In the genomic region with DNA sequence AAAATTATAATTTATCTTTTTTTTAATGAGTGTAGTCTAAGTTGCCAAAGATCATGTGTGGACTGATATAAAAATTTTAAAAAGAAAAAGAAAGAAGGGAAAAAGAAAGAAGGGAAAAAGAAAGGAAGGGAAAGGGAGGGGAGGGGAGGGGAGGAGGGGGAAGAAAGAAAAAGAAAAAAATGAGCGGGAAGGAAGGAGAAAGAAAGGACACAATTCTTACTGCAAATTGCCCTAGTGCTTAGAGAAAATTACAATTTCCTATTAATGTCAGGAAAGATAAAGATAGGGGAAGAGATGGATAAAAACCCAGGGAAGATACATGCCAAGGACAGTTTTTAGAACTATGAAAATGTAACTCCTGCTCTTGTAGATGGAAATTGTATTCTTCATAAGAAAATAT, we compare ENCODE assay signal across 6 cellular contexts.
"Had no signal": no experiment of that assay in that cellular context is flagged by ENCODE, and none has a peak within 500 bp of the region (broad histone marks: within the 10 kb centered on the region; RNA-seq: fewer than 3 reads in every experiment).

No MANE protein-coding gene starts in this region.

- FAIRE-seq: HTR-8/SVneo had no signal

- H3K27ac Mint-ChIP-seq: IgD-negative memory B cell had no signal

- H3K27ac ChIP-seq: HL-60 had no signal

- H3K4me3 Mint-ChIP-seq: IgD-negative memory B cell had no signal

- DNase-seq: IMR-90, KBM-7, KG1 had no signal

- H3K4me1 Mint-ChIP-seq: IgD-negative memory B cell had no signal
